Comparison of ENCODE assay signal across 8 cellular contexts in genomic region chr1:15584489-15585363, GRCh38.
DNase-seq lines count a peak whose midpoint lies in the region; ATAC-seq and TF ChIP-seq lines count a peak whose summit lies in the region.

TSS of gene AGMAT (minus strand) at chr1:15585051. CDS start at chr1:15584967, 84 bp downstream.

- H3K4me3 ChIP-seq in GM12875 (ENCODE audit: low read depth, low read length) (peak within 1 kb of the TSS; percentile 76), astrocyte of the cerebellum (ENCODE audit: low read depth, low read length) (peak within 1 kb of the TSS; percentile 41)

- H3K27me3 Mint-ChIP-seq in T-helper 1 cell treated with Interleukin-12 subunit alpha and Interleukin-12 subunit beta and Interleukin-4 antibody, amounts not matched to agents 30 μg/mL and 1 μg/mL, for 36 hours (ENCODE audit: low read depth): no peaks in the 10 kb centered on the region

- H3K27ac Mint-ChIP-seq in T-helper 1 cell treated with Interleukin-12 subunit alpha and Interleukin-12 subunit beta and Interleukin-4 antibody, amounts not matched to agents 30 μg/mL and 1 μg/mL, for 36 hours: peak within 1 kb of the TSS; percentile 91

- peaks cover 18% of the 10 kb centered on the region for H3K36me3 Mint-ChIP-seq in T-helper 1 cell treated with Interleukin-12 subunit alpha and Interleukin-12 subunit beta and Interleukin-4 antibody, amounts not matched to agents 30 μg/mL and 1 μg/mL, for 36 hours (ENCODE audit: low read depth)

- H3K4me3 Mint-ChIP-seq in T-helper 1 cell treated with Interleukin-12 subunit alpha and Interleukin-12 subunit beta and Interleukin-4 antibody, amounts not matched to agents 30 μg/mL and 1 μg/mL, for 36 hours: peak within 1 kb of the TSS; percentile 82

- ATAC-seq in HG03095 (IDR thresholded peaks at IDR 0.05; ENCODE audit: unreplicated experiment): peak; percentile 66
- ATAC-seq in HG02571 (IDR thresholded peaks at IDR 0.05; ENCODE audit: unreplicated experiment): no peak
- no peak for ATAC-seq in GM18519 (IDR thresholded peaks at IDR 0.05; ENCODE audit: low FRiP score, unreplicated experiment)

- H3K9me3 Mint-ChIP-seq in T-helper 1 cell treated with Interleukin-12 subunit alpha and Interleukin-12 subunit beta and Interleukin-4 antibody, amounts not matched to agents 30 μg/mL and 1 μg/mL, for 36 hours: no peaks in the 10 kb centered on the region

- DNase-seq in astrocyte of the cerebellum (ENCODE audit: low read depth) (no peak), iris pigment epithelial cell (ENCODE audit: low read depth) (peak; percentile 35)
- DNase-seq in stimulated activated CD4-positive, alpha-beta T cell treated with anti-CD3 and anti-CD28 coated beads, Interleukin-2, amount 100 ng/mL, for 48 hours: peak; percentile 52 to 62

- TF ChIP-seq CTCF in GM12875 (IDR thresholded peaks at IDR 0.05; ENCODE audit: borderline replicate concordance, insufficient read depth, low read depth, low read length): peak; percentile 54
- peak; percentile 42 for TF ChIP-seq CTCF in astrocyte of the cerebellum (IDR thresholded peaks at IDR 0.05; ENCODE audit: low read depth, low read length, missing control alignments)

- in situ Hi-C loops in astrocyte of the cerebellum (cut with HindIII; ENCODE audit: low sequenced_read_pairs): no loop called here

- H3K4me1 Mint-ChIP-seq in T-helper 1 cell treated with Interleukin-12 subunit alpha and Interleukin-12 subunit beta and Interleukin-4 antibody, amounts not matched to agents 30 μg/mL and 1 μg/mL, for 36 hours (ENCODE audit: low read depth): peaks cover 23% of the 10 kb centered on the region
